In genomic region chr12:75712223-75712622, GRCh38 we compare ENCODE assay signal across 15 cellular contexts.
A peak's percentile ranks its signal among the peaks of the same experiment; 100 is the strongest.
DNase-seq lines count a peak whose midpoint lies in the region; ATAC-seq and TF ChIP-seq lines count a peak whose summit lies in the region.
"Had no signal": no experiment of that assay in that cellular context is flagged by ENCODE, and none has a peak within 500 bp of the region (broad histone marks: within the 10 kb centered on the region; RNA-seq: fewer than 3 reads in every experiment).

No MANE protein-coding gene starts in this region.

- ATAC-seq in activated T-helper 17 cell treated with anti-CD3 and anti-CD28 coated beads, Interleukin-2, amount 50 U/mL, for 72 hours (replicated peaks) = peak; percentile 42
- peak; percentile 65 for ATAC-seq in left lung
- ATAC-seq: heart right ventricle, T-cell had no signal

- no peaks in the 10 kb centered on the region for H3K79me2 ChIP-seq in ACC112 (ENCODE audit: control insufficient read depth, insufficient read depth, low read length, unreplicated experiment)
- H3K79me2 ChIP-seq: parathyroid adenoma had no signal

- no peaks in the 10 kb centered on the region for H3K9me3 Mint-ChIP-seq in activated T-helper 17 cell treated with anti-CD3 and anti-CD28 coated beads, Interleukin-2, amount 50 U/mL, for 72 hours
- H3K9me3 Mint-ChIP-seq in CD14-positive monocyte = no peaks in the 10 kb centered on the region
- H3K9me3 Mint-ChIP-seq: stimulated activated naive CD8-positive, alpha-beta T cell treated with anti-CD3 and anti-CD28 coated beads, Interleukin-15, Interleukin-2, amounts not matched to agents 100 ng/mL and 50 ng/mL, for 24 hours; T-cell had no signal

- H3K36me3 Mint-ChIP-seq in activated T-helper 17 cell treated with anti-CD3 and anti-CD28 coated beads, Interleukin-2, amount 50 U/mL, for 72 hours (ENCODE audit: low read depth) = no peaks in the 10 kb centered on the region
- H3K36me3 Mint-ChIP-seq in CD14-positive monocyte = no peaks in the 10 kb centered on the region
- H3K36me3 Mint-ChIP-seq: T-cell had no signal

- no peak for TF ChIP-seq POLR2A in spleen (IDR thresholded peaks at IDR 0.05)

- H3K36me3 ChIP-seq in ACC112 (ENCODE audit: insufficient read depth, low read length) = no peaks in the 10 kb centered on the region
- H3K36me3 ChIP-seq in left lung = no peaks in the 10 kb centered on the region
- H3K36me3 ChIP-seq in spleen = no peaks in the 10 kb centered on the region
- H3K36me3 ChIP-seq: heart right ventricle had no signal

- H3K4me1 ChIP-seq in ACC112 (ENCODE audit: control insufficient read depth, insufficient read depth, low read length, unreplicated experiment) (peaks cover 30% of the 10 kb centered on the region), left lung (peaks cover 0 to 7% of the 10 kb centered on the region in 2 donors), spleen (peaks cover 0 to 28% (median 10%) of the 10 kb centered on the region in 6 donors)

- H3K4me3 ChIP-seq in ACC112 (ENCODE audit: low read depth, low read length) (no peak overlapping the region), left lung (no peak overlapping the region), spleen (no peak overlapping the region)
- H3K4me3 ChIP-seq: heart right ventricle had no signal

- H3K27ac ChIP-seq in ACC112 (ENCODE audit: low read depth, low read length) (no peak overlapping the region), left lung (no peak overlapping the region), spleen (no peak overlapping the region)
- H3K27ac ChIP-seq: heart right ventricle, parathyroid adenoma had no signal

- no peak overlapping the region for H3K4me3 Mint-ChIP-seq in activated T-helper 17 cell treated with anti-CD3 and anti-CD28 coated beads, Interleukin-2, amount 50 U/mL, for 72 hours
- no peak overlapping the region for H3K4me3 Mint-ChIP-seq in CD14-positive monocyte
- H3K4me3 Mint-ChIP-seq: stimulated activated naive CD8-positive, alpha-beta T cell treated with anti-CD3 and anti-CD28 coated beads, Interleukin-15, Interleukin-2, amounts not matched to agents 100 ng/mL and 50 ng/mL, for 24 hours; T-cell had no signal

- DNase-seq in HT-29 (ENCODE audit: low spot score) (peak; percentile 87), left lung (no peak), spleen (no peak), CD14-positive monocyte (ENCODE audit: low spot score) (no peak), AG08396 (ENCODE audit: low spot score) (no peak)
- no peak for DNase-seq in activated naive CD4-positive, alpha-beta T cell (lab: John Stamatoyannopoulos, UW)
- DNase-seq: activated gamma-delta T cell, anterior cingulate cortex, heart right ventricle, KG1, T-cell had no signal

- H3K9me3 ChIP-seq in left lung (no peaks in the 10 kb centered on the region), spleen (no peaks in the 10 kb centered on the region)
- H3K9me3 ChIP-seq: heart right ventricle had no signal

- H2AFZ ChIP-seq in ACC112 (ENCODE audit: low read length, unreplicated experiment) = peak overlapping the region; percentile 23
- H2AFZ ChIP-seq: parathyroid adenoma had no signal

- H3K27me3 ChIP-seq in ACC112 (ENCODE audit: insufficient read depth, low read length) = no peaks in the 10 kb centered on the region
- peaks cover 7 to 9% of the 10 kb centered on the region in 2 donors for H3K27me3 ChIP-seq in left lung
- H3K27me3 ChIP-seq in spleen (replicated peaks in 1 of 7) = no peaks in the 10 kb centered on the region
- H3K27me3 ChIP-seq: heart right ventricle had no signal

- peaks cover 10% of the 10 kb centered on the region for H3K4me1 Mint-ChIP-seq in activated T-helper 17 cell treated with anti-CD3 and anti-CD28 coated beads, Interleukin-2, amount 50 U/mL, for 72 hours
- no peaks in the 10 kb centered on the region for H3K4me1 Mint-ChIP-seq in CD14-positive monocyte
- H3K4me1 Mint-ChIP-seq: T-cell had no signal

- no peak for TF ChIP-seq CTCF in left lung (IDR thresholded peaks at IDR 0.05)
- no peak for TF ChIP-seq CTCF in spleen (IDR thresholded peaks at IDR 0.05 in 8 of 11, conservative IDR thresholded peaks at IDR 0.05 in 3 of 11)
- TF ChIP-seq CTCF in CD14-positive monocyte (IDR thresholded peaks at IDR 0.05) = no peak

- H3K27ac Mint-ChIP-seq in activated T-helper 17 cell treated with anti-CD3 and anti-CD28 coated beads, Interleukin-2, amount 50 U/mL, for 72 hours = no peak overlapping the region
- no peak overlapping the region for H3K27ac Mint-ChIP-seq in CD14-positive monocyte
- H3K27ac Mint-ChIP-seq: stimulated activated naive CD8-positive, alpha-beta T cell treated with anti-CD3 and anti-CD28 coated beads, Interleukin-15, Interleukin-2, amounts not matched to agents 100 ng/mL and 50 ng/mL, for 24 hours; T-cell had no signal

- intact Hi-C loops in left lung (cut with DNase I) (no loop called here), spleen (cut with DNase I; ENCODE audit: low total_unique reads) (no loop called here), CD14-positive monocyte (cut with micrococcal nuclease) (no loop called here)

- H3K27me3 Mint-ChIP-seq in activated T-helper 17 cell treated with anti-CD3 and anti-CD28 coated beads, Interleukin-2, amount 50 U/mL, for 72 hours = peaks cover 3% of the 10 kb centered on the region
- no peaks in the 10 kb centered on the region for H3K27me3 Mint-ChIP-seq in CD14-positive monocyte (ENCODE audit: low read depth in 3 of 3)
- H3K27me3 Mint-ChIP-seq: T-cell had no signal
